Comparison of ENCODE assay signal across 26 cellular contexts in the genomic region with DNA sequence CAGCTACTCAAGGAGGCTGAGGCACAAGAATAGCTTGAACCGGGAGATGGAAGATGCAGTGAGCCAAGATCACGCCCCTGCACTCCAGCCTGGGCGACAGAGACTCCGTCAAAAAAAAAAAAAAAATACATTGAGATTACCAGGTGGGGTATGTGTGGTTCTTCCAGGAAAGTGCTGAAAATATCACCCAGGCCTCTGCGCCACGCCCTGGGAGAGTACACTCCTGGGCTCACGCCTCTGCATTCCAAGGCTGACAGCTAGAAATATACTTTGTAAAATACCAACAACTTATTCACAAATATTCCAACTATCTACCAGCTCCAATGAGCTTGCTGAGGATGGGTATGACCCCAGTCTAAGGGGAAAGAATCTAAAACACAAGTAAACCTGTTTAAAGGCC. TPM values are rescaled to one million over a fixed set of nuclear protein-coding genes. Genes with fewer than 3 reads are reported as not detected.
"Had no signal": no experiment of that assay in that cellular context is flagged by ENCODE, and none has a peak within 500 bp of the region (broad histone marks: within the 10 kb centered on the region; RNA-seq: fewer than 3 reads in every experiment).

No MANE protein-coding gene starts in this region.

- H3K4me1 Mint-ChIP-seq: activated CD4-positive, alpha-beta T cell treated with anti-CD3 and anti-CD28 coated beads, Interleukin-2, amount 10 ng/mL, durations not matched to agents 7 days and 5 days; activated CD8-positive, alpha-beta memory T cell treated with anti-CD3 and anti-CD28 coated beads, Interleukin-2, amount 10 ng/mL, durations not matched to agents 7 days and 5 days; activated naive CD8-positive, alpha-beta T cell treated with anti-CD3 and anti-CD28 coated beads, Interleukin-2, amount 50 U/mL, for 24 hours; immature natural killer cell; naive thymus-derived CD4-positive, alpha-beta T cell had no signal

- H3K36me3 ChIP-seq: left ventricle myocardium inferior, WERI-Rb-1 had no signal

- DNase-seq: activated CD4-positive, alpha-beta T cell treated with anti-CD3 and anti-CD28 coated beads, Interleukin-2, amount 10 ng/mL, durations not matched to agents 7 days and 5 days; activated CD4-positive, CD25-positive, alpha-beta regulatory T cell treated with anti-CD3 and anti-CD28 coated beads, Interleukin-2, amount 50 U/mL, for 72 hours; activated CD8-positive, alpha-beta memory T cell treated with anti-CD3 and anti-CD28 coated beads, Interleukin-2, amount 10 ng/mL, durations not matched to agents 7 days and 5 days; activated CD8-positive, alpha-beta T cell treated with anti-CD3 and anti-CD28 coated beads for 36 hours; activated gamma-delta T cell; activated naive CD4-positive, alpha-beta T cell treated with anti-CD3 and anti-CD28 coated beads, Interleukin-2, amount 50 U/mL, for 16 hours; activated naive CD8-positive, alpha-beta T cell treated with anti-CD3 and anti-CD28 coated beads, Interleukin-2, amount 50 U/mL, for 24 hours; aorta; central memory CD4-positive, alpha-beta T cell; effector memory CD8-positive, alpha-beta T cell; foreskin melanocyte; immature natural killer cell; left ventricle myocardium inferior; naive thymus-derived CD4-positive, alpha-beta T cell; sigmoid colon; stimulated activated CD4-positive, alpha-beta T cell treated with anti-CD3 and anti-CD28 coated beads, Interleukin-2, amount 100 ng/mL, for 48 hours; stimulated activated CD8-positive, alpha-beta memory T cell treated with anti-CD3 and anti-CD28 coated beads, Interleukin-4, amount 100 ng/mL, for 48 hours; stimulated activated naive B cell treated with anti-CD40 and anti-IgM and Interleukin-4, amounts not matched to agents 10 μg/mL and 1 μg/mL and 100 μg/mL, for 72 hours; T-helper 1 cell; testis; upper lobe of left lung; WERI-Rb-1 had no signal

- H3K9me3 ChIP-seq: left ventricle myocardium inferior, sigmoid colon, testis, upper lobe of left lung had no signal

- H3K4me1 ChIP-seq: sigmoid colon, testis, upper lobe of left lung had no signal

- H3K27me3 ChIP-seq: sigmoid colon, testis, upper lobe of left lung had no signal

- H3K4me3 ChIP-seq: left ventricle myocardium inferior, sigmoid colon, testis, upper lobe of left lung had no signal

- H3K27ac Mint-ChIP-seq: activated CD4-positive, alpha-beta T cell treated with anti-CD3 and anti-CD28 coated beads, Interleukin-2, amount 10 ng/mL, durations not matched to agents 7 days and 5 days; activated CD8-positive, alpha-beta memory T cell treated with anti-CD3 and anti-CD28 coated beads, Interleukin-2, amount 10 ng/mL, durations not matched to agents 7 days and 5 days; activated CD8-positive, alpha-beta T cell treated with anti-CD3 and anti-CD28 coated beads for 36 hours; activated naive CD8-positive, alpha-beta T cell treated with anti-CD3 and anti-CD28 coated beads, Interleukin-2, amount 50 U/mL, for 24 hours; activated T-helper 1 cell treated with anti-CD3 and anti-CD28 coated beads, Interleukin-12 subunit alpha, Interleukin-12 subunit beta, Interleukin-2, Interleukin-4 antibody, amounts not matched to agents 30 ng/mL and 10 ng/mL and 1 ng/mL, durations not matched to agents 14 hours and 24 hours and 36 hours; brain; effector memory CD8-positive, alpha-beta T cell; naive thymus-derived CD4-positive, alpha-beta T cell had no signal

- H3K36me3 Mint-ChIP-seq: activated CD8-positive, alpha-beta memory T cell treated with anti-CD3 and anti-CD28 coated beads, Interleukin-2, amount 10 ng/mL, durations not matched to agents 7 days and 5 days; brain; immature natural killer cell; naive thymus-derived CD4-positive, alpha-beta T cell had no signal

- ATAC-seq: activated CD8-positive, alpha-beta memory T cell treated with anti-CD3 and anti-CD28 coated beads, Interleukin-2, amount 10 ng/mL, durations not matched to agents 7 days and 5 days; activated CD8-positive, alpha-beta T cell treated with anti-CD3 and anti-CD28 coated beads for 36 hours; activated naive CD8-positive, alpha-beta T cell treated with anti-CD3 and anti-CD28 coated beads, Interleukin-2, amount 50 U/mL, for 24 hours; effector memory CD8-positive, alpha-beta T cell; esophagus mucosa; naive thymus-derived CD4-positive, alpha-beta T cell; stimulated activated naive B cell treated with anti-CD40 and anti-IgM and Interleukin-4, amounts not matched to agents 10 μg/mL and 1 μg/mL and 100 μg/mL, for 72 hours had no signal

- H3K27ac ChIP-seq: left ventricle myocardium inferior, sigmoid colon, testis, upper lobe of left lung, WERI-Rb-1 had no signal

- H3K4me3 Mint-ChIP-seq: activated CD4-positive, alpha-beta T cell treated with anti-CD3 and anti-CD28 coated beads, Interleukin-2, amount 10 ng/mL, durations not matched to agents 7 days and 5 days; activated CD8-positive, alpha-beta memory T cell treated with anti-CD3 and anti-CD28 coated beads, Interleukin-2, amount 10 ng/mL, durations not matched to agents 7 days and 5 days; activated CD8-positive, alpha-beta T cell treated with anti-CD3 and anti-CD28 coated beads for 36 hours; activated naive CD8-positive, alpha-beta T cell treated with anti-CD3 and anti-CD28 coated beads, Interleukin-2, amount 50 U/mL, for 24 hours; activated T-helper 1 cell treated with anti-CD3 and anti-CD28 coated beads, Interleukin-12 subunit alpha, Interleukin-12 subunit beta, Interleukin-2, Interleukin-4 antibody, amounts not matched to agents 30 ng/mL and 10 ng/mL and 1 ng/mL, durations not matched to agents 14 hours and 24 hours and 36 hours; brain; effector memory CD8-positive, alpha-beta T cell; immature natural killer cell; naive thymus-derived CD4-positive, alpha-beta T cell; neural crest cell; stimulated activated naive B cell treated with anti-CD40 and anti-IgM and Interleukin-4, amounts not matched to agents 10 μg/mL and 1 μg/mL and 100 μg/mL, for 72 hours had no signal

- H3K27me3 Mint-ChIP-seq: activated CD4-positive, alpha-beta T cell treated with anti-CD3 and anti-CD28 coated beads, Interleukin-2, amount 10 ng/mL, durations not matched to agents 7 days and 5 days; activated CD8-positive, alpha-beta T cell treated with anti-CD3 and anti-CD28 coated beads for 36 hours; activated naive CD8-positive, alpha-beta T cell treated with anti-CD3 and anti-CD28 coated beads, Interleukin-2, amount 50 U/mL, for 24 hours; brain had no signal

- H3K9me3 Mint-ChIP-seq: activated CD4-positive, alpha-beta T cell treated with anti-CD3 and anti-CD28 coated beads, Interleukin-2, amount 10 ng/mL, durations not matched to agents 7 days and 5 days; activated CD8-positive, alpha-beta T cell treated with anti-CD3 and anti-CD28 coated beads for 36 hours; activated naive CD8-positive, alpha-beta T cell treated with anti-CD3 and anti-CD28 coated beads, Interleukin-2, amount 50 U/mL, for 24 hours; activated T-helper 1 cell treated with anti-CD3 and anti-CD28 coated beads, Interleukin-12 subunit alpha, Interleukin-12 subunit beta, Interleukin-2, Interleukin-4 antibody, amounts not matched to agents 30 ng/mL and 10 ng/mL and 1 ng/mL, durations not matched to agents 14 hours and 24 hours and 36 hours; brain; effector memory CD8-positive, alpha-beta T cell; immature natural killer cell; naive thymus-derived CD4-positive, alpha-beta T cell; stimulated activated naive B cell treated with anti-CD40 and anti-IgM and Interleukin-4, amounts not matched to agents 10 μg/mL and 1 μg/mL and 100 μg/mL, for 72 hours had no signal

RNA-seq across cellular contexts. Expression of a gene that starts 21.7 kb away (rescaled TPM):
- total RNA-seq: activated CD4-positive, alpha-beta T cell treated with anti-CD3 and anti-CD28 coated beads, Interleukin-2, amount 10 ng/mL, durations not matched to agents 7 days and 5 days; activated T-helper 1 cell treated with anti-CD3 and anti-CD28 coated beads, Interleukin-12 subunit alpha, Interleukin-12 subunit beta, Interleukin-2, Interleukin-4 antibody, amounts not matched to agents 30 ng/mL and 10 ng/mL and 1 ng/mL, durations not matched to agents 14 hours and 24 hours and 36 hours had no signal
- polyA plus RNA-seq: naive thymus-derived CD4-positive, alpha-beta T cell had no signal
